ENCODE assay signal across 14 cellular contexts in genomic region chr10:70551971-70552422, GRCh38. TPM values are rescaled to one million over a fixed set of nuclear protein-coding genes. Genes with fewer than 3 reads are reported as not detected.
DNase-seq lines count a peak whose midpoint lies in the region; ATAC-seq, FAIRE-seq and TF ChIP-seq lines count a peak whose summit lies in the region.
"Had no signal": no experiment of that assay in that cellular context is flagged by ENCODE, and none has a peak within 500 bp of the region (broad histone marks: within the 10 kb centered on the region; RNA-seq: fewer than 3 reads in every experiment).

No MANE protein-coding gene starts in this region.

- H3K9me1 ChIP-seq in K562 (ENCODE audit: control insufficient read depth, insufficient read depth, low read length), result no peaks in the 10 kb centered on the region

- no peak for TF ChIP-seq POLR2A in K562 (conservative IDR thresholded peaks at IDR 0.05)

- in situ Hi-C loops in K562 (cut with MboI), result loop anchor here (5.0 kb wide), 1 partner anchor 210 kb away; no protein-coding TSS in a partner anchor

- intact Hi-C loops in Caco-2 (cut with micrococcal nuclease; ENCODE audit: unreplicated experiment), result loop anchor here (2.0 to 10.0 kb wide), 2 partner anchors 123 to 263 kb away; partner anchors contain the start of genes ADAMTS14 and SGPL1
- intact Hi-C loops in K562 (cut with micrococcal nuclease), result loop anchor here (2.0 kb wide), 1 partner anchor 121 kb away; the partner anchor contains the start of gene ADAMTS14
- intact Hi-C loops in left ventricle myocardium inferior (cut with micrococcal nuclease), result loop anchor here (2.0 to 5.0 kb wide), 2 partner anchors 207 to 330 kb away; no protein-coding TSS in a partner anchor
- intact Hi-C loops in Calu3 (cut with micrococcal nuclease; ENCODE audit: unreplicated experiment), result loop anchor here (2.0 kb wide), 1 partner anchor 329 kb away; no protein-coding TSS in a partner anchor

- H3K14ac ChIP-seq in trophoblast cell (ENCODE audit: low read length), result no peak overlapping the region

- TF ChIP-seq RAD21 in K562 (CRISPR knock-in tag; conservative IDR thresholded peaks at IDR 0.05 in 1 of 2, IDR thresholded peaks at IDR 0.05 in 1 of 2), result no peak

- FAIRE-seq in K562 (lab: Jason Lieb, UNC), result no peak

- no peak for TF ChIP-seq EP300 in K562 (IDR thresholded peaks at IDR 0.05; ENCODE audit: low read length)

- H3K4me3 Mint-ChIP-seq in Caco-2 (ENCODE audit: unreplicated experiment), result no peak overlapping the region
- H3K4me3 Mint-ChIP-seq in Calu3 (ENCODE audit: low read depth, unreplicated experiment), result no peak overlapping the region
- H3K4me3 Mint-ChIP-seq: activated naive CD8-positive, alpha-beta T cell; CD4-positive, alpha-beta memory T cell had no signal

- 81% methylated on average over 19 of the region's 19 CpGs for WGBS in K562 (ENCODE audit: insufficient coverage, low coverage, missing lambda C conversion rate)
- no CpG with 5 or more reads among the region's 19 CpGs for WGBS in trophoblast cell (ENCODE audit: extremely low coverage, insufficient coverage, insufficient read length)

- H2AK5ac ChIP-seq in trophoblast cell (ENCODE audit: low read length), result no peak overlapping the region

- H2BK12ac ChIP-seq in trophoblast cell (ENCODE audit: low read length), result no peak overlapping the region

- H4K12ac ChIP-seq in trophoblast cell (ENCODE audit: low read depth, low read length), result no peak overlapping the region

- H3K79me1 ChIP-seq in trophoblast cell (ENCODE audit: low read length), result no peaks in the 10 kb centered on the region

- H3K27me3 ChIP-seq in Caco-2 (replicated peaks; ENCODE audit: control insufficient read depth, insufficient read depth, low read length) (no peaks in the 10 kb centered on the region), K562 (ENCODE audit: control insufficient read depth in 2 of 2, insufficient read depth in 2 of 2, low read length in 2 of 2) (no peaks in the 10 kb centered on the region), left ventricle myocardium inferior (ENCODE audit: low read depth) (no peaks in the 10 kb centered on the region), trophoblast cell (ENCODE audit: insufficient read depth, low read length) (no peaks in the 10 kb centered on the region)

- no peaks in the 10 kb centered on the region for H3K9me3 ChIP-seq in Caco-2
- no peaks in the 10 kb centered on the region for H3K9me3 ChIP-seq in K562 (replicated peaks; ENCODE audit: control insufficient read depth, insufficient read depth, low read depth, low read length)
- no peaks in the 10 kb centered on the region for H3K9me3 ChIP-seq in left ventricle myocardium inferior (replicated peaks)
- peaks cover 2% of the 10 kb centered on the region for H3K9me3 ChIP-seq in trophoblast cell (ENCODE audit: insufficient read depth, low read depth, low read length)

- H3K36me3 Mint-ChIP-seq in Caco-2 (ENCODE audit: insufficient read depth, unreplicated experiment) (no peaks in the 10 kb centered on the region), Calu3 (ENCODE audit: insufficient read depth, unreplicated experiment) (no peaks in the 10 kb centered on the region)
- H3K36me3 Mint-ChIP-seq: activated naive CD8-positive, alpha-beta T cell; CD4-positive, alpha-beta memory T cell had no signal

- no peak for ATAC-seq in K562
- ATAC-seq: left lobe of liver had no signal

- H3K27ac ChIP-seq in K562 (ENCODE audit: extremely low read depth, low read depth, low read length) (no peak overlapping the region), left ventricle myocardium inferior (replicated peaks) (peak overlapping the region; percentile 3), trophoblast cell (ENCODE audit: low read depth, low read length) (no peak overlapping the region)

- H2BK120ac ChIP-seq in trophoblast cell (ENCODE audit: insufficient read depth, low read length, poor library complexity), result no peak overlapping the region

- H3K4me2 ChIP-seq in K562 (ENCODE audit: insufficient read depth, low read length) (no peak overlapping the region), trophoblast cell (ENCODE audit: low read length) (peak overlapping the region; percentile 3)

- H4K91ac ChIP-seq in trophoblast cell (ENCODE audit: low read depth, low read length), result no peak overlapping the region

- no peak overlapping the region for H2BK5ac ChIP-seq in trophoblast cell (ENCODE audit: low read depth, low read length, poor library complexity)

- H3K4me1 Mint-ChIP-seq in Caco-2 (ENCODE audit: low read depth, unreplicated experiment) (peaks cover 16% of the 10 kb centered on the region), Calu3 (ENCODE audit: low read depth, unreplicated experiment) (no peaks in the 10 kb centered on the region)
- H3K4me1 Mint-ChIP-seq: CD4-positive, alpha-beta memory T cell had no signal

- BruUV-seq in Caco-2 (replicated peaks; lab: Mats Ljungman, UMichigan) (no TSS peak), K562 (replicated peaks; lab: Mats Ljungman, UMichigan) (no TSS peak), Calu3 (replicated peaks; lab: Mats Ljungman, UMichigan) (no TSS peak)

- H3K4me1 ChIP-seq in Caco-2 (peaks cover 5% of the 10 kb centered on the region; the same call in 1 of the 2 replicates), K562 (replicated peaks in 1 of 2; ENCODE audit: control insufficient read depth in 2 of 2, insufficient read depth in 2 of 2, low read length in 2 of 2) (peaks cover 8 to 11% of the 10 kb centered on the region in 2 experiments), left ventricle myocardium inferior (peaks cover 18% of the 10 kb centered on the region), trophoblast cell (ENCODE audit: control insufficient read depth in 1 of 2, insufficient read depth in 2 of 2, low read length in 2 of 2) (peaks cover 0 to 4% of the 10 kb centered on the region in 2 experiments)

- no peak for TF ChIP-seq CTCF in Caco-2 (IDR thresholded peaks at IDR 0.05; ENCODE audit: insufficient read depth in 1 of 2, low read depth in 1 of 2, low read length in 1 of 2, severe bottlenecking in 1 of 2, unreplicated experiment in 1 of 2)
- no peak for TF ChIP-seq CTCF in K562 (IDR thresholded peaks at IDR 0.05 in 2 of 3, conservative IDR thresholded peaks at IDR 0.05 in 1 of 3; ENCODE audit: insufficient read depth in 2 of 3, low read depth in 1 of 3, low read length in 3 of 3)
- no peak for TF ChIP-seq CTCF in left ventricle myocardium inferior (IDR thresholded peaks at IDR 0.05; ENCODE audit: borderline replicate concordance)
- TF ChIP-seq CTCF in Calu3 (IDR thresholded peaks at IDR 0.05; ENCODE audit: unreplicated experiment), result no peak

- no peaks in the 10 kb centered on the region for H3K27me3 Mint-ChIP-seq in Caco-2 (ENCODE audit: insufficient read depth, unreplicated experiment)
- peaks cover 30% of the 10 kb centered on the region for H3K27me3 Mint-ChIP-seq in Calu3 (ENCODE audit: unreplicated experiment)
- H3K27me3 Mint-ChIP-seq: activated naive CD8-positive, alpha-beta T cell; CD4-positive, alpha-beta memory T cell had no signal

- no peaks in the 10 kb centered on the region for H3K36me3 ChIP-seq in Caco-2 (ENCODE audit: control insufficient read depth, insufficient read depth, low read length)
- no peaks in the 10 kb centered on the region for H3K36me3 ChIP-seq in K562 (ENCODE audit: control insufficient read depth, insufficient read depth, low read length)
- H3K36me3 ChIP-seq in left ventricle myocardium inferior, result peaks cover 31% of the 10 kb centered on the region
- H3K36me3 ChIP-seq in trophoblast cell (ENCODE audit: control insufficient read depth in 1 of 2, insufficient read depth in 2 of 2, low read length in 2 of 2), result no peaks in the 10 kb centered on the region

- H3K18ac ChIP-seq in trophoblast cell (ENCODE audit: low read length), result no peak overlapping the region

- peak overlapping the region in 1 of 2 experiments; percentile 57; a peak in 2 of 4 replicates for H3K9ac ChIP-seq in K562 (ENCODE audit: insufficient read depth in 1 of 2, low read depth in 2 of 2, low read length in 2 of 2)
- no peak overlapping the region for H3K9ac ChIP-seq in trophoblast cell (ENCODE audit: low read length)

- H3K79me2 ChIP-seq in K562 (ENCODE audit: control insufficient read depth, insufficient read depth, low read length) (no peaks in the 10 kb centered on the region), trophoblast cell (ENCODE audit: control insufficient read depth, insufficient read depth, low read length, poor library complexity) (no peaks in the 10 kb centered on the region)

- H3K27ac Mint-ChIP-seq in Caco-2 (ENCODE audit: unreplicated experiment), result no peak overlapping the region
- H3K27ac Mint-ChIP-seq in Calu3 (ENCODE audit: unreplicated experiment), result no peak overlapping the region
- H3K27ac Mint-ChIP-seq: activated naive CD8-positive, alpha-beta T cell; CD4-positive, alpha-beta memory T cell had no signal

- no peak overlapping the region for H3K4ac ChIP-seq in trophoblast cell (ENCODE audit: low read depth, low read length)

- H4K20me1 ChIP-seq in K562 (replicated peaks; ENCODE audit: control insufficient read depth, insufficient read depth, low read length), result 0 out of 2 replicates have a peak, but pooled peaks cover 5% of the 10 kb centered on the region

- H2AFZ ChIP-seq in K562 (ENCODE audit: low read depth, low read length) (no peak overlapping the region), trophoblast cell (ENCODE audit: insufficient read depth, low read length, poor library complexity) (no peak overlapping the region)

- POLR2A ChIA-PET in Caco-2 (lab: Charles Lee), result no interaction called here
- POLR2A ChIA-PET in K562 (lab: Yijun Ruan, JAX), result interaction anchor here (1.0 to 1.6 kb wide), 2 partner anchors 23 to 202 kb away, joined by 3 to 4 read pairs; no protein-coding TSS in a partner anchor

- H3K4me3 ChIP-seq in Caco-2 (ENCODE audit: low read depth, low read length), result no peak overlapping the region
- no peak overlapping the region for H3K4me3 ChIP-seq in K562
- no peak overlapping the region for H3K4me3 ChIP-seq in left ventricle myocardium inferior
- H3K4me3 ChIP-seq in trophoblast cell (ENCODE audit: low read depth, low read length), result peak overlapping the region; percentile 32

- CTCF ChIA-PET in Caco-2 (lab: Charles Lee) (interaction anchor here (0.6 to 1.2 kb wide), 4 partner anchors 9 to 125 kb away, joined by 3 to 4 read pairs (median 4); no protein-coding TSS in a partner anchor), K562 (lab: Yijun Ruan, JAX; ENCODE audit: low intra/inter-chr PET ratio) (no interaction called here), Calu3 (lab: Charles Lee) (interaction anchor here (0.6 to 1.2 kb wide), 4 partner anchors 10 to 242 kb away, joined by 3 to 5 read pairs (median 3); no protein-coding TSS in a partner anchor)

- peak; percentile 67 to 70 for DNase-seq in Caco-2
- DNase-seq in K562 (ENCODE audit: extremely low read depth in 1 of 4, low spot score in 3 of 4), result no peak
- no peak for DNase-seq in left ventricle myocardium inferior
- peak; percentile 95 for DNase-seq in trophoblast cell
- no peak for DNase-seq in Calu3
- DNase-seq in NCI-H2196 (lab: John Stamatoyannopoulos, UW; ENCODE audit: unreplicated experiment), result no peak
- no peak for DNase-seq in SHP77 treated with DMSO at 0.1 percent for 48 hours (lab: John Stamatoyannopoulos, UW)
- no peak for DNase-seq in activated effector memory CD4-positive, alpha-beta T cell treated with anti-CD3 and anti-CD28 coated beads, Interleukin-2, amount 50 U/mL, for 16 hours
- DNase-seq: activated CD4-positive, alpha-beta T cell treated with anti-CD3 and anti-CD28 coated beads, Interleukin-2, amount 50 U/mL, for 1 hour; CD4-positive, alpha-beta memory T cell; NCI-H1092; NCI-H82 had no signal

- no peaks in the 10 kb centered on the region for H3K9me3 Mint-ChIP-seq in Caco-2 (ENCODE audit: unreplicated experiment)
- H3K9me3 Mint-ChIP-seq in Calu3 (ENCODE audit: low read depth, unreplicated experiment), result no peaks in the 10 kb centered on the region
- H3K9me3 Mint-ChIP-seq: CD4-positive, alpha-beta memory T cell had no signal

- H4K8ac ChIP-seq in trophoblast cell (ENCODE audit: low read depth, low read length), result no peak overlapping the region

- H3K23ac ChIP-seq in trophoblast cell (ENCODE audit: low read length), result no peak overlapping the region

RNA-seq across cellular contexts. Expression of gene PRF1, which starts 50.5 kb away (rescaled TPM):
- total RNA-seq in Caco-2 (2022), result 0.34 TPM in 1 of 2 replicates, not detected in the other
- total RNA-seq in K562 (2011; cell fraction: chromatin; rRNA removed; ENCODE audit: low replicate concordance), result 4.3 and 18.7 TPM in 2 replicates
- 12.1 and 22.3 TPM in 2 replicates for total RNA-seq in K562 (2011; cell fraction: nucleolus; rRNA removed)
- total RNA-seq in K562 (2011; cell fraction: nucleoplasm; rRNA removed), result 11.3 and 24.4 TPM in 2 replicates
- total RNA-seq in K562 (2014; rRNA removed), result 4.9 and 5.3 TPM in 2 replicates
- 4.3 and 5.4 TPM in 2 replicates for total RNA-seq in K562 (2014; rRNA removed; fragmentation: Illumina TruSeq; extraction: Trizol)
- total RNA-seq in K562 (2015; rRNA removed; fragmentation: Illumina TruSeq; extraction: Trizol), result 6.4 and 7.9 TPM in 2 replicates
- 8.6 and 9.0 TPM in 2 replicates for total RNA-seq in K562 (2021)
- 0.84 and 4.3 TPM in 2 replicates for polyA plus RNA-seq in K562 (2011; rRNA removed)
- 0.52 and 10.6 TPM in 2 replicates for polyA plus RNA-seq in K562 (2011; cell fraction: cytosol; rRNA removed)
- polyA plus RNA-seq in K562 (2011; cell fraction: nucleus; rRNA removed), result 1.3 and 11.4 TPM in 2 replicates
- polyA plus RNA-seq in K562 (2012), result 21.1 and 32.3 TPM in 2 replicates
- 6.4 and 10.7 TPM in 2 replicates for polyA plus RNA-seq in K562 (2014; fragmentation: Illumina TruSeq; extraction: Trizol)
- 1 to 10 TPM; 6.3 to 7.4 TPM for polyA plus RNA-seq in K562 (2014; fragmentation: Nextera tagmentation; extraction: Ambion mirVana)
- polyA plus RNA-seq in K562 (2014; rRNA removed), result 3.2 and 3.8 TPM in 2 replicates
- 0.45 and 13.7 TPM in 2 replicates for polyA minus RNA-seq in K562 (2011; rRNA and poly(A)+ RNA removed)
- polyA minus RNA-seq in K562 (2011; cell fraction: cytosol; rRNA and poly(A)+ RNA removed), result 12.9 TPM in 1 of 2 replicates, not detected in the other
- 0.44 and 3.0 TPM in 2 replicates for polyA minus RNA-seq in K562 (2011; cell fraction: nucleus; rRNA and poly(A)+ RNA removed)
- total RNA-seq in left ventricle myocardium inferior, result 2.6 TPM
- polyA plus RNA-seq in trophoblast cell (2013), result not detected in 2 replicates
- not detected in 2 replicates for total RNA-seq in Calu3 (2022)

Comparison
In these comparisons a context has a peak if more than half of its experiments do, and no peak if none do; other contexts are left out.
1. DNase-seq: peak in Caco-2 (2 of 2) and trophoblast cell (2 of 2); none in K562 (0 of 4), left ventricle myocardium inferior (single experiment), Calu3 (single experiment), NCI-H2196 (single experiment), SHP77 treated with DMSO at 0.1 percent for 48 hours (single experiment) and activated effector memory CD4-positive, alpha-beta T cell treated with anti-CD3 and anti-CD28 coated beads, Interleukin-2, amount 50 U/mL, for 16 hours (single experiment).